Comparison of ENCODE assay signal across 1 cellular context in the genomic region with DNA sequence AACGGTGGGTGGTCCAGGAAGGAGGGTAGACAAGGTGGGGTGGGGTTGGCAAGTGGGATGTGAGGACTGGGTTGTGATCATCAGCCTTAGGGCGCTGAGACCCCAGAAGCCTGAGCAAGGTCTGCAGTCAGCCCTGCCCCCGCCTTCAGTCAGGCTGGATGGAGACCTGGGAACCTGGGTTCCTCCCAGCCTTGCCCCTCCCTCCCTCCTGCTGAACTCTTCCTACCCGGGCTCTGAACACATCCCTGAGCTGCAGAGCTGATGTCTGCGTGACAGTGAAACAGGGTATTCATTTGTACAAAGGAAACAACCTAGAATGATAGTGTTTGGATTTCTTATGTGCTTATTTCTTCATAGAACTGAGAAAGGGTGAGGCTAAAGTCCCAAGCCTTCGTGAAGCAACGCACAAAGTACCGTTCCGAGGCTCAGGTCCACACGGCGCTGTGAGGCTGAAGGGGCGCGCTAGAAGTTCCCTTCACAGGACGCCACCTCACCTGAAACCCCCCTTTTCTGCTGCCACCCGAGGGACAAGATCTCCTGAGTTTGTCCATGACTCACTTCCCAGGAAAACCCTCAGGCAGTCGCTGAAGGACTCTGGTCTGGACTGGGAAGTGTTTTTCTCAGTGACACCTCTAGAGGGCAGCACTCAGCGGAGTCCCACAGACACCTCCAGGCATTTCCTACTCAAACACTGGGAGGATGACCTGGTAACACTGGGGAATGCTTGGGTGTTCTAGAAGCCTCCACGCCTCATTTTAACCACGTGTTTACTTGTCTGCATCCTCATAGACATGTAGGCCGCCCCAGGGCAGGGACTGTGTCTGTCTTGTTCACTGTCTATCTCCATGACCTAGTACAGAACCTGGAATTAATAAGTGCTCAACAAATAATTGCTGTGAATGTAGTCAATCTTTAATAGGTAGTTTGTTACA.
TF ChIP-seq lines count a peak whose summit lies in the region.

No MANE protein-coding gene starts in this region.

TF ChIP-seq in neural cell, 6 proteins besides CTCF, POLR2A, EP300 and RAD21 (continued from another document):
- TF ChIP-seq, protein P1, sequence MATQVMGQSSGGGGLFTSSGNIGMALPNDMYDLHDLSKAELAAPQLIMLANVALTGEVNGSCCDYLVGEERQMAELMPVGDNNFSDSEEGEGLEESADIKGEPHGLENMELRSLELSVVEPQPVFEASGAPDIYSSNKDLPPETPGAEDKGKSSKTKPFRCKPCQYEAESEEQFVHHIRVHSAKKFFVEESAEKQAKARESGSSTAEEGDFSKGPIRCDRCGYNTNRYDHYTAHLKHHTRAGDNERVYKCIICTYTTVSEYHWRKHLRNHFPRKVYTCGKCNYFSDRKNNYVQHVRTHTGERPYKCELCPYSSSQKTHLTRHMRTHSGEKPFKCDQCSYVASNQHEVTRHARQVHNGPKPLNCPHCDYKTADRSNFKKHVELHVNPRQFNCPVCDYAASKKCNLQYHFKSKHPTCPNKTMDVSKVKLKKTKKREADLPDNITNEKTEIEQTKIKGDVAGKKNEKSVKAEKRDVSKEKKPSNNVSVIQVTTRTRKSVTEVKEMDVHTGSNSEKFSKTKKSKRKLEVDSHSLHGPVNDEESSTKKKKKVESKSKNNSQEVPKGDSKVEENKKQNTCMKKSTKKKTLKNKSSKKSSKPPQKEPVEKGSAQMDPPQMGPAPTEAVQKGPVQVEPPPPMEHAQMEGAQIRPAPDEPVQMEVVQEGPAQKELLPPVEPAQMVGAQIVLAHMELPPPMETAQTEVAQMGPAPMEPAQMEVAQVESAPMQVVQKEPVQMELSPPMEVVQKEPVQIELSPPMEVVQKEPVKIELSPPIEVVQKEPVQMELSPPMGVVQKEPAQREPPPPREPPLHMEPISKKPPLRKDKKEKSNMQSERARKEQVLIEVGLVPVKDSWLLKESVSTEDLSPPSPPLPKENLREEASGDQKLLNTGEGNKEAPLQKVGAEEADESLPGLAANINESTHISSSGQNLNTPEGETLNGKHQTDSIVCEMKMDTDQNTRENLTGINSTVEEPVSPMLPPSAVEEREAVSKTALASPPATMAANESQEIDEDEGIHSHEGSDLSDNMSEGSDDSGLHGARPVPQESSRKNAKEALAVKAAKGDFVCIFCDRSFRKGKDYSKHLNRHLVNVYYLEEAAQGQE (IDR thresholded peaks at IDR 0.05; ENCODE audit: borderline replicate concordance): no peak
